27 cellular contexts compared by ENCODE assay signal in the genomic region with DNA sequence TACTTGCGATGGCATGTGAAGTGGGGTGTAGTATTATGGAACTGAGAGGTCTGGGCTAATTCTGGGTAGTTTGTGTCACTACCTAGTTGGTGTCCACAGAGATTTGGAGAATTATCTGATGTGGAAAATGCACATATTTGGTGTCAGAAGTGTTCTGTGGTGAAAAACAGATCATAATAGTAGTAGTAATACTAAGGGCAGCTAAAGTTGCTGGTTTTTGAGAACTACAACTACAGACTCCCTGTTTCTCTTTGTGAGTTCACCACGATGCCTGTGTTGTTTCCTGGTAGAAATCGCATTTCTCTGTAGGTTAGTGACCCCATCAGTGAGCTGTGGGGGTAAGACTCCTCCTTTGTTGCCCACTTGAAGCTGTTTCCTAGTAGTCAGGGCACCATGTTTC.
"Had no signal": no experiment of that assay in that cellular context is flagged by ENCODE, and none has a peak within 500 bp of the region (broad histone marks: within the 10 kb centered on the region; RNA-seq: fewer than 3 reads in every experiment).

No MANE protein-coding gene starts in this region.

- H3K4me3 ChIP-seq: colonic mucosa, gastrocnemius medialis, neural progenitor cell, right lobe of liver, testis, tibial artery had no signal

- H3K4me2 ChIP-seq: neural progenitor cell had no signal

- H3K9me3 Mint-ChIP-seq: dendritic cell treated with granulocyte-macrophage colony-stimulating factor and Interleukin-4, amounts not matched to agents 40 ng/mL and 50 ng/mL, for 4 days; endodermal cell; nephron; neural progenitor cell; type B pancreatic cell had no signal

- H3K27me3 Mint-ChIP-seq: dendritic cell treated with granulocyte-macrophage colony-stimulating factor and Interleukin-4, amounts not matched to agents 40 ng/mL and 50 ng/mL, for 4 days; naive thymus-derived CD4-positive, alpha-beta T cell; progenitor cell of endocrine pancreas; type B pancreatic cell had no signal

- H3K4me1 ChIP-seq: colonic mucosa, gastrocnemius medialis, neural progenitor cell, parathyroid adenoma, right lobe of liver, testis, tibial artery had no signal

- H3K36me3 Mint-ChIP-seq: neural progenitor cell, type B pancreatic cell had no signal

- H3K9ac ChIP-seq: neural progenitor cell, parathyroid adenoma had no signal

- H3K79me2 ChIP-seq: parathyroid adenoma had no signal

- H3K4me1 Mint-ChIP-seq: nephron, neural progenitor cell had no signal

- FAIRE-seq: kidney, small intestine had no signal

- H3K27ac ChIP-seq: colonic mucosa, epithelial cell of prostate, gastrocnemius medialis, neural progenitor cell, parathyroid adenoma, right lobe of liver, testis, tibial artery had no signal

- H3K4me3 Mint-ChIP-seq: dendritic cell treated with granulocyte-macrophage colony-stimulating factor and Interleukin-4, amounts not matched to agents 40 ng/mL and 50 ng/mL, for 4 days; endodermal cell; naive thymus-derived CD4-positive, alpha-beta T cell; nephron; neural progenitor cell; type B pancreatic cell had no signal

- H3K36me3 ChIP-seq: colonic mucosa, gastrocnemius medialis, right lobe of liver had no signal

- DNase-seq: colonic mucosa; effector CD8-positive, alpha-beta T cell; endodermal cell; foreskin fibroblast; gastrocnemius medialis; head of caudate nucleus; kidney; mesendoderm; midbrain; naive thymus-derived CD4-positive, alpha-beta T cell; right lobe of liver; small intestine; stimulated activated CD4-positive, alpha-beta T cell treated with anti-CD3 and anti-CD28 coated beads, Interleukin-15, amount 100 ng/mL, for 24 hours; stimulated activated CD4-positive, alpha-beta T cell treated with anti-CD3 and anti-CD28 coated beads, Interleukin-2, amount 100 ng/mL, for 48 hours; stimulated activated naive CD4-positive, alpha-beta T cell; substantia nigra; testis; tibial artery had no signal

- H3K27me3 ChIP-seq: colonic mucosa, gastrocnemius medialis, neural progenitor cell, right lobe of liver, testis, tibial artery had no signal

- ATAC-seq: esophagus mucosa; gastrocnemius medialis; left lobe of liver; naive thymus-derived CD4-positive, alpha-beta T cell; right lobe of liver had no signal

- H2AFZ ChIP-seq: neural progenitor cell, parathyroid adenoma had no signal

- H3K27ac Mint-ChIP-seq: dendritic cell treated with granulocyte-macrophage colony-stimulating factor and Interleukin-4, amounts not matched to agents 40 ng/mL and 50 ng/mL, for 4 days; endodermal cell; nephron; neural progenitor cell; progenitor cell of endocrine pancreas; type B pancreatic cell had no signal

- H3K9me3 ChIP-seq: colonic mucosa, gastrocnemius medialis, right lobe of liver, testis, tibial artery had no signal
